8 cellular contexts compared by ENCODE assay signal in genomic region chr10:124917939-124918830, GRCh38. TPM values are rescaled to one million over a fixed set of nuclear protein-coding genes. Genes with fewer than 3 reads are reported as not detected.
DNase-seq lines count a peak whose midpoint lies in the region; ATAC-seq and TF ChIP-seq lines count a peak whose summit lies in the region.

No MANE protein-coding gene starts in this region.

- peak overlapping the region; percentile 92 for H2AFZ ChIP-seq in IMR-90 (replicated peaks; ENCODE audit: low read length, poor library complexity)

- peak overlapping the region; percentile 96 for H3K56ac ChIP-seq in IMR-90 (ENCODE audit: extremely low read depth, insufficient read depth, low read length)

- peak overlapping the region; percentile 74 to 87 for H3K4me3 ChIP-seq in CD4-positive, alpha-beta memory T cell (ENCODE audit: low read length in 2 of 2)
- H3K4me3 ChIP-seq in IMR-90 (ENCODE audit: insufficient read depth, low read depth, low read length) (peak overlapping the region; percentile 75), right lobe of liver (peak overlapping the region; percentile 77 to 79 (median 78))

- peaks cover 6 to 28% of the 10 kb centered on the region in 2 experiments; a peak in 3 of 4 replicates for H3K79me1 ChIP-seq in IMR-90 (ENCODE audit: low read depth in 1 of 2, low read length in 2 of 2)

- TSS peak; percentile 47 for BruUV-seq in IMR-90 (replicated peaks; lab: Mats Ljungman, UMichigan)

- H3K9ac ChIP-seq in IMR-90 (ENCODE audit: low read depth, low read length) = peak overlapping the region; percentile 92

- H3K4me3 Mint-ChIP-seq in CD4-positive, alpha-beta memory T cell = peak overlapping the region; percentile 91 to 96 (median 94)
- H3K4me3 Mint-ChIP-seq in brain (peak overlapping the region; percentile 97 to 99 (median 98)), type B pancreatic cell (peak overlapping the region; percentile 96)

- H3K36me3 Mint-ChIP-seq in CD4-positive, alpha-beta memory T cell = peaks cover 0 to 14% of the 10 kb centered on the region in 2 donors
- H3K36me3 Mint-ChIP-seq in brain (peaks cover 18% of the 10 kb centered on the region), type B pancreatic cell (peaks cover 6% of the 10 kb centered on the region)

- peaks cover 54% of the 10 kb centered on the region for H4K20me1 ChIP-seq in IMR-90 (ENCODE audit: insufficient read depth, low read length)

- H3K14ac ChIP-seq in IMR-90 (replicated peaks; ENCODE audit: low read depth, low read length) = peak overlapping the region; percentile 80

- peak overlapping the region; percentile 87 to 98 (median 94) for H3K27ac Mint-ChIP-seq in CD4-positive, alpha-beta memory T cell
- H3K27ac Mint-ChIP-seq in brain (peak overlapping the region; percentile 96 to 100 (median 99)), type B pancreatic cell (peak overlapping the region; percentile 96)

- no peak overlapping the region for H2BK20ac ChIP-seq in IMR-90 (ENCODE audit: low read depth, low read length)

- peak overlapping the region; percentile 67 for H3K4ac ChIP-seq in IMR-90 (ENCODE audit: low read depth, low read length)

- in situ Hi-C loops in IMR-90 (cut with MboI; ENCODE audit: low sequenced_read_pairs) = no loop called here

- POLR2A ChIA-PET in CD4-positive, alpha-beta memory T cell (lab: Charles Lee; ENCODE audit: partially characterized antibody) = interaction anchor here (1.2 to 2.9 kb wide), 4 partner anchors 8 to 457 kb away, joined by 3 to 14 read pairs (median 10); partner anchors contain the start of genes ABRAXAS2, EEF1AKMT2 and LHPP
- POLR2A ChIA-PET in IMR-90 (lab: Charles Lee; ENCODE audit: unreplicated experiment) = no interaction called here

- DNase-seq in CD4-positive, alpha-beta memory T cell = peak in 2 of 5 donors; percentile 1 to 14
- DNase-seq in IMR-90 (peak; percentile 84), right lobe of liver (peak in 2 of 3 donors; percentile 71 to 73), type B pancreatic cell (ENCODE audit: extremely low spot score, unreplicated experiment) (peak; percentile 53), COLO668 (lab: John Stamatoyannopoulos, UW; ENCODE audit: unreplicated experiment) (no peak), activated gamma-delta T cell treated with Interleukin-2 at 50 U/mL for 16 hours (no peak), DMS79 treated with DMSO at 0.1 percent for 48 hours (lab: John Stamatoyannopoulos, UW) (no peak)

- no peak for TF ChIP-seq POLR2A in IMR-90 (IDR thresholded peaks at IDR 0.05; ENCODE audit: low read depth, low read length)
- no peak for TF ChIP-seq POLR2A in right lobe of liver (IDR thresholded peaks at IDR 0.05)

- H3K36me3 ChIP-seq in CD4-positive, alpha-beta memory T cell (ENCODE audit: insufficient read depth, low read length) = no peaks in the 10 kb centered on the region
- H3K36me3 ChIP-seq in IMR-90 (ENCODE audit: control insufficient read depth, insufficient read depth, low read length) = peaks cover 7% of the 10 kb centered on the region
- H3K36me3 ChIP-seq in right lobe of liver = no peaks in the 10 kb centered on the region

- ATAC-seq in IMR-90 (ENCODE audit: low read depth) (peak; percentile 12), right lobe of liver (peak; percentile 1 to 13 (median 10))

- H3K27ac ChIP-seq in CD4-positive, alpha-beta memory T cell (ENCODE audit: low read depth, low read length) = peak overlapping the region; percentile 83
- H3K27ac ChIP-seq in IMR-90 (ENCODE audit: insufficient read depth, low read length) (peak overlapping the region; percentile 90), right lobe of liver (peak overlapping the region; percentile 93 to 98 (median 95))

- 0% methylated on average over 3 of the region's 23 CpGs; no CpG with 5 or more reads in 1 of the 2 experiments for WGBS in IMR-90 (ENCODE audit: extremely low coverage in 2 of 2, insufficient read length in 1 of 2), 2 experiments
- WGBS in right lobe of liver (ENCODE audit: insufficient coverage, low coverage, low lambda C conversion rate, missing lambda C conversion rate) = 11% methylated on average over 23 of the region's 23 CpGs

- peak overlapping the region; percentile 84 for H4K91ac ChIP-seq in IMR-90 (ENCODE audit: insufficient read depth, low read depth, low read length)

- H4K5ac ChIP-seq in IMR-90 (ENCODE audit: low read depth, low read length) = peak overlapping the region; percentile 19

- H3K27me3 Mint-ChIP-seq in CD4-positive, alpha-beta memory T cell = no peaks in the 10 kb centered on the region
- H3K27me3 Mint-ChIP-seq in brain (peaks cover 8% of the 10 kb centered on the region), type B pancreatic cell (no peaks in the 10 kb centered on the region)

- H2BK5ac ChIP-seq in IMR-90 (ENCODE audit: low read depth, low read length, poor library complexity, severe bottlenecking) = peak overlapping the region; percentile 81

- intact Hi-C loops in CD4-positive, alpha-beta memory T cell (cut with micrococcal nuclease) = loop anchor here (2.0 to 10.0 kb wide), 5 partner anchors 49 to 1763 kb away; partner anchors contain the start of genes BUB3 and OAT
- intact Hi-C loops in IMR-90 (cut with micrococcal nuclease) = loop anchor here (1.0 to 10.0 kb wide), 6 partner anchors 25 to 171 kb away; partner anchors contain the start of gene EEF1AKMT2
- intact Hi-C loops in right lobe of liver (cut with DNase I) = no loop called here

- peak overlapping the region; percentile 83 for H3K23ac ChIP-seq in IMR-90 (ENCODE audit: low read depth, low read length)

- H2AK9ac ChIP-seq in IMR-90 (replicated peaks; ENCODE audit: low read depth, low read length, poor library complexity) = peak overlapping the region; percentile 95

- 0 out of 3 replicates have a peak overlapping the region, but pooled peaks have one; percentile 4 for H2BK15ac ChIP-seq in IMR-90 (ENCODE audit: low read depth, low read length)

- H3K9me3 Mint-ChIP-seq in CD4-positive, alpha-beta memory T cell = peaks cover 0 to 1% (median 0%) of the 10 kb centered on the region in 8 donors
- H3K9me3 Mint-ChIP-seq in brain (peaks cover 0 to 3% (median 0%) of the 10 kb centered on the region in 5 experiments), type B pancreatic cell (no peaks in the 10 kb centered on the region)

- H4K8ac ChIP-seq in IMR-90 (ENCODE audit: low read depth in 2 of 2, low read length in 2 of 2) = peak overlapping the region; percentile 65 to 85; a peak in 3 of 4 replicates

- H2BK120ac ChIP-seq in IMR-90 (ENCODE audit: low read depth, low read length) = peak overlapping the region; percentile 48

- H3K4me1 Mint-ChIP-seq in CD4-positive, alpha-beta memory T cell = peaks cover 24 to 46% (median 35%) of the 10 kb centered on the region in 4 donors
- H3K4me1 Mint-ChIP-seq in brain (peaks cover 48% of the 10 kb centered on the region), type B pancreatic cell (ENCODE audit: unreplicated experiment) (peaks cover 23% of the 10 kb centered on the region)

- CTCF ChIA-PET in CD4-positive, alpha-beta memory T cell (lab: Charles Lee; ENCODE audit: partially characterized antibody) = no interaction called here
- CTCF ChIA-PET in IMR-90 (lab: Yijun Ruan, JAX) = interaction anchor here (1.0 kb wide), 1 partner anchor 129 kb away, joined by 6 read pairs; no protein-coding TSS in a partner anchor

- H3K18ac ChIP-seq in IMR-90 (ENCODE audit: low read depth, low read length) = peak overlapping the region; percentile 72

- peak overlapping the region; percentile 93 for H2AK5ac ChIP-seq in IMR-90 (ENCODE audit: low read depth, low read length)

- dilution Hi-C loops in IMR-90 (cut with HindIII; ENCODE audit: low sequenced_read_pairs, unreplicated experiment) = no loop called here

- no peaks in the 10 kb centered on the region for H3K9me3 ChIP-seq in CD4-positive, alpha-beta memory T cell (ENCODE audit: control insufficient read depth in 1 of 2, low read length in 2 of 2)
- no peaks in the 10 kb centered on the region for H3K9me3 ChIP-seq in IMR-90 (ENCODE audit: control insufficient read depth, insufficient read depth, low read length)
- no peaks in the 10 kb centered on the region for H3K9me3 ChIP-seq in right lobe of liver

- H3K4me1 ChIP-seq in CD4-positive, alpha-beta memory T cell (ENCODE audit: insufficient read depth, low read length) = peaks cover 33% of the 10 kb centered on the region
- peaks cover 2% of the 10 kb centered on the region; the same call in 1 of the 2 replicates for H3K4me1 ChIP-seq in IMR-90 (ENCODE audit: control insufficient read depth, insufficient read depth, low read length)
- peaks cover 0 to 44% (median 5%) of the 10 kb centered on the region in 4 donors for H3K4me1 ChIP-seq in right lobe of liver

- TF ChIP-seq CTCF in IMR-90 (conservative IDR thresholded peaks at IDR 0.05; ENCODE audit: low read depth, low read length) (no peak), brain (conservative IDR thresholded peaks at IDR 0.05) (no peak), right lobe of liver (IDR thresholded peaks at IDR 0.05) (no peak), type B pancreatic cell (conservative IDR thresholded peaks at IDR 0.05) (no peak)

- no peaks in the 10 kb centered on the region for H3K27me3 ChIP-seq in CD4-positive, alpha-beta memory T cell (ENCODE audit: insufficient read depth, low read length)
- H3K27me3 ChIP-seq in IMR-90 (ENCODE audit: control insufficient read depth, insufficient read depth, low read length) (no peaks in the 10 kb centered on the region), right lobe of liver (no peaks in the 10 kb centered on the region)

- TF ChIP-seq RAD21 in IMR-90 (IDR thresholded peaks at IDR 0.05; ENCODE audit: low read length) = no peak

- peak overlapping the region; percentile 87 for H3K4me2 ChIP-seq in IMR-90 (ENCODE audit: low read depth, low read length)

- peaks cover 5% of the 10 kb centered on the region; the same call in 1 of the 2 replicates for H3K9me1 ChIP-seq in IMR-90 (ENCODE audit: insufficient read depth, low read length)

TF ChIP-seq in IMR-90, 13 proteins besides CTCF, POLR2A, EP300 and RAD21:
- TF ChIP-seq MAZ (IDR thresholded peaks at IDR 0.05; ENCODE audit: borderline replicate concordance, low read depth, low read length) = no peak
- 0 out of 2 replicates have a peak, but pooled peaks have one; percentile 25 for TF ChIP-seq FOS (IDR thresholded peaks at IDR 0.05; ENCODE audit: low read depth, low read length)
- peak; percentile 30; the same call in 1 of the 2 replicates for TF ChIP-seq CEBPB (IDR thresholded peaks at IDR 0.05; ENCODE audit: low read depth, low read length)

RNA-seq across cellular contexts. Expression of gene ZRANB1, which starts 23.7 kb away (rescaled TPM):
- total RNA-seq in CD4-positive, alpha-beta memory T cell = 10 to 100 TPM; 23.6 to 23.8 TPM
- polyA plus RNA-seq in CD4-positive, alpha-beta memory T cell = 1 to 10 TPM; 6.2 to 9.2 TPM
- total RNA-seq in IMR-90 (2012; rRNA removed) = 24.7 and 30.3 TPM in 2 replicates
- 9.1 and 11.2 TPM in 2 replicates for polyA plus RNA-seq in IMR-90 (2012; rRNA removed)
- polyA plus RNA-seq in IMR-90 (2012; cell fraction: cytosol; rRNA removed) = 3.0 and 4.6 TPM in 2 replicates
- polyA plus RNA-seq in IMR-90 (2012; cell fraction: nucleus; rRNA removed; ENCODE audit: low replicate concordance) = 2.6 and 15.3 TPM in 2 replicates
- polyA plus RNA-seq in brain (ENCODE audit: insufficient read depth, low read depth, low replicate concordance) = 18.7 TPM
- total RNA-seq in right lobe of liver = 10 to 100 TPM in 4 of 6 experiments, 1 to 10 TPM in 2; 8.6 to 17.6 (median 11.6) TPM
- total RNA-seq in type B pancreatic cell (ENCODE audit: low replicate concordance) = 18.8 and 24.5 TPM in 2 replicates

Comparison
In these comparisons a context has a peak if more than half of its experiments do, and no peak if none do; other contexts are left out.
1. DNase-seq: peak in IMR-90 (single experiment), right lobe of liver (2 of 3) and type B pancreatic cell (single experiment); none in COLO668 (single experiment), activated gamma-delta T cell treated with Interleukin-2 at 50 U/mL for 16 hours (single experiment) and DMS79 treated with DMSO at 0.1 percent for 48 hours (single experiment).
2. intact Hi-C loops: an anchor here in CD4-positive, alpha-beta memory T cell (2.0 to 10.0 kb wide) and IMR-90 (1.0 to 10.0 kb wide); none called in right lobe of liver.
3. Peak in every context shown above with its lines, with median percentiles within 50 percentile points of each other: H3K27ac ChIP-seq, H3K4me3 ChIP-seq, H3K27ac Mint-ChIP-seq and H3K4me3 Mint-ChIP-seq.